ENCODE assay signal across 10 cellular contexts in the genomic region with DNA sequence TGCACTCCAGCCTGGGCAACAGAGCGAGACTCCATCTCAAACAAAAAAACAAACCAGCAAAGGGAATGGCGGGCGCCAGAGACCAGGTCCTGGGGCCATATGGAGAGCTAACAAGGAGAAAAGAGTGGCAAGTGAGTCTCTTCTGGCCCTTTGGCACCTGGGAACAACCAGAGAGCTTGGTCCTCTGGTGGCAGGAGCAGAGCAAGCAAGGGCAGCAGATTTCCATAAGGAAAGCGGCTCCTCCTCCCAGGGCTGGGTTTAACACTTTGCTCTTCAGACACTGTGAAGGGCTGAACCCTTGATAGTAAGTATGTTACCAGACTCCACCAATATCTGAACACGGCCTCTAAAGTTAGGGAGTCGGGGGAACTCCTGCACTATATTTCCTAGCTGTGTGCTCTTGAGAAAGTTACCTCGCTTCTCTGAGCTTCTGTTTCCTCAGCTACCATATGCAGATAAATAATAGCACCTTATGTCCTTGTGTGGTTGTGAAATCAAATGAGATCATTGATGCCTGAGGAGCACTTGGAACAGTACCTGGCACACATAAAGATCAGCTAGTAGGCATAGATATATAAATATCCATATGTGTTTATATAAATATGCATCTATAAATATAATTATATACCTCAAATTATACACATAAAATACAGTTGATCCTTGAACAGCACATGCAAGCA. TPM values are rescaled to one million over a fixed set of nuclear protein-coding genes. Genes with fewer than 3 reads are reported as not detected.
A peak's percentile ranks its signal among the peaks of the same experiment; 100 is the strongest.
DNase-seq lines count a peak whose midpoint lies in the region; TF ChIP-seq lines count a peak whose summit lies in the region.
"Had no signal": no experiment of that assay in that cellular context is flagged by ENCODE, and none has a peak within 500 bp of the region (broad histone marks: within the 10 kb centered on the region; RNA-seq: fewer than 3 reads in every experiment).

No MANE protein-coding gene starts in this region.

- no peak overlapping the region for H3K27ac Mint-ChIP-seq in neural crest cell (ENCODE audit: unreplicated experiment)

- H3K36me3 Mint-ChIP-seq in neural crest cell (ENCODE audit: low read depth) = no peaks in the 10 kb centered on the region

- H3K4me3 ChIP-seq in AG09309 (ENCODE audit: control insufficient read depth, low read depth, low read length) (no peak overlapping the region), colonic mucosa (no peak overlapping the region)
- H3K4me3 ChIP-seq: ovary had no signal

- peak overlapping the region; percentile 27 for H3K4me3 Mint-ChIP-seq in neural crest cell

- TF ChIP-seq CTCF in AG09309 (IDR thresholded peaks at IDR 0.05; ENCODE audit: control insufficient read depth, insufficient read depth, low read depth, low read length, missing control alignments) (peak; percentile 29), colonic mucosa (IDR thresholded peaks at IDR 0.05) (peak; percentile 22), neural crest cell (conservative IDR thresholded peaks at IDR 0.05) (no peak)

- peaks cover 29% of the 10 kb centered on the region for H3K4me1 Mint-ChIP-seq in neural crest cell

- TF ChIP-seq EP300 in Ishikawa (IDR thresholded peaks at IDR 0.05; ENCODE audit: borderline replicate concordance) = no peak

- no peaks in the 10 kb centered on the region for H3K9me3 Mint-ChIP-seq in neural crest cell

- peaks cover 16% of the 10 kb centered on the region for H3K4me1 ChIP-seq in colonic mucosa

- peaks cover 46% of the 10 kb centered on the region for H3K27me3 Mint-ChIP-seq in neural crest cell (ENCODE audit: low read depth)

- no peaks in the 10 kb centered on the region for H3K36me3 ChIP-seq in colonic mucosa
- H3K36me3 ChIP-seq: ovary had no signal

- peak overlapping the region; percentile 81 for H3K27ac ChIP-seq in colonic mucosa

- H3K9me3 ChIP-seq in colonic mucosa = no peaks in the 10 kb centered on the region
- H3K9me3 ChIP-seq: ovary had no signal

- DNase-seq in AG09309 (ENCODE audit: low read depth) (no peak), colonic mucosa (peak; percentile 60), neural crest cell (ENCODE audit: low read depth, low spot score) (no peak), 8988T (no peak), pons (ENCODE audit: low spot score) (no peak)
- DNase-seq in activated CD4-positive, CD25-positive, alpha-beta regulatory T cell (lab: John Stamatoyannopoulos, UW) = no peak
- DNase-seq in activated naive CD4-positive, alpha-beta T cell treated with Interleukin-2 at 50 U/mL for 16 hours = no peak
- DNase-seq: NCI-H2227 treated with DMSO at 0.1 percent for 48 hours, ovary had no signal

- TF ChIP-seq RAD21 in Ishikawa (IDR thresholded peaks at IDR 0.05; ENCODE audit: low read depth) = peak; percentile 42

- H3K9ac ChIP-seq in colonic mucosa (ENCODE audit: low read depth in 2 of 2, low read length in 2 of 2) = no peak overlapping the region

- H3K27me3 ChIP-seq in colonic mucosa = no peaks in the 10 kb centered on the region
- H3K27me3 ChIP-seq: ovary had no signal

- intact Hi-C loops in colonic mucosa (cut with DNase I) = loop anchor here (5.0 kb wide), 1 partner anchor 45 kb away; no protein-coding TSS in a partner anchor

TF ChIP-seq in Ishikawa, 13 proteins besides CTCF, POLR2A, EP300 and RAD21:
- TF ChIP-seq EGR1 (IDR thresholded peaks at IDR 0.05) (no peak), NFIC (IDR thresholded peaks at IDR 0.05) (no peak), CEBPB (IDR thresholded peaks at IDR 0.05) (peak; percentile 63; the same call in 1 of the 2 replicates)

RNA-seq across cellular contexts. Expression of gene PLEKHG6, which starts 33.4 kb away (rescaled TPM):
- total RNA-seq in colonic mucosa (100 to 1,000 TPM; 107 to 123 TPM), neural crest cell (0.47 and 0.55 TPM in 2 replicates)

Comparison
In these comparisons a context has a peak if more than half of its experiments do, and no peak if none do; other contexts are left out.
1. RNA of gene PLEKHG6, which starts 33.4 kb away (total RNA-seq): 107 to 123 TPM in colonic mucosa; 0.47 to 0.55 TPM in neural crest cell; every median in the first group is over 10 times any median in the second.